34 cellular contexts compared by ENCODE assay signal in genomic region chr13:65143920-65144319, GRCh38.
"Had no signal": no experiment of that assay in that cellular context is flagged by ENCODE, and none has a peak within 500 bp of the region (broad histone marks: within the 10 kb centered on the region; RNA-seq: fewer than 3 reads in every experiment).

No MANE protein-coding gene starts in this region.

- ATAC-seq: activated naive CD4-positive, alpha-beta T cell treated with anti-CD3 and anti-CD28 coated beads, Interleukin-2, amount 50 U/mL, for 72 hours; activated naive CD8-positive, alpha-beta T cell treated with anti-CD3 and anti-CD28 coated beads, Interleukin-2, amount 50 U/mL, for 24 hours; activated T-cell treated with anti-CD3 and anti-CD28 coated beads, Interleukin-2, amount 50 U/mL, for 4 hours; activated T-cell treated with anti-CD3 and anti-CD28 coated beads, Interleukin-2, amount 50 U/mL, for 72 hours; activated T-helper 17 cell treated with anti-CD3 and anti-CD28 coated beads, Interleukin-2, amount 50 U/mL, for 72 hours; body of pancreas had no signal

- DNase-seq: activated effector memory CD4-positive, alpha-beta T cell treated with anti-CD3 and anti-CD28 coated beads, Interleukin-2, amount 50 U/mL, for 16 hours; activated effector memory CD4-positive, alpha-beta T cell treated with Interleukin-2 at 50 U/mL for 16 hours; activated gamma-delta T cell; activated gamma-delta T cell treated with Interleukin-2 at 50 U/mL for 16 hours; activated naive CD4-positive, alpha-beta T cell; activated naive CD4-positive, alpha-beta T cell treated with anti-CD3 and anti-CD28 coated beads for 36 hours; activated naive CD4-positive, alpha-beta T cell treated with anti-CD3 and anti-CD28 coated beads, Interleukin-2, amount 10 ng/mL, durations not matched to agents 7 days and 5 days; activated naive CD4-positive, alpha-beta T cell treated with anti-CD3 and anti-CD28 coated beads, Interleukin-2, amount 50 U/mL, for 16 hours; activated naive CD4-positive, alpha-beta T cell treated with Interleukin-2 at 50 U/mL for 16 hours; activated naive CD8-positive, alpha-beta T cell treated with anti-CD3 and anti-CD28 coated beads for 36 hours; activated naive CD8-positive, alpha-beta T cell treated with anti-CD3 and anti-CD28 coated beads, Interleukin-2, amount 10 ng/mL, durations not matched to agents 7 days and 5 days; activated naive CD8-positive, alpha-beta T cell treated with anti-CD3 and anti-CD28 coated beads, Interleukin-2, amount 50 U/mL, for 24 hours; activated T-cell treated with anti-CD3 and anti-CD28 coated beads, Interleukin-2, amount 50 U/mL, for 24 hours; activated T-cell treated with anti-CD3 and anti-CD28 coated beads, Interleukin-2, amount 50 U/mL, for 4 hours; activated T-cell treated with anti-CD3 and anti-CD28 coated beads, Interleukin-2, amount 50 U/mL, for 48 hours; activated T-cell treated with anti-CD3 and anti-CD28 coated beads, Interleukin-2, amount 50 U/mL, for 72 hours; adrenal gland; amniotic stem cell; amygdala; anterior cingulate cortex; aorta; body of pancreas; brain microvascular endothelial cell; caudate nucleus; central memory CD4-positive, alpha-beta T cell; cerebellar nuclear complex had no signal

- H3K27ac Mint-ChIP-seq: activated naive CD4-positive, alpha-beta T cell treated with anti-CD3 and anti-CD28 coated beads for 36 hours; activated naive CD4-positive, alpha-beta T cell treated with anti-CD3 and anti-CD28 coated beads, Interleukin-2, amount 10 ng/mL, durations not matched to agents 7 days and 5 days; activated naive CD4-positive, alpha-beta T cell treated with anti-CD3 and anti-CD28 coated beads, Interleukin-2, amount 50 U/mL, for 24 hours; activated naive CD4-positive, alpha-beta T cell treated with anti-CD3 and anti-CD28 coated beads, Interleukin-2, amount 50 U/mL, for 72 hours; activated naive CD8-positive, alpha-beta T cell; activated naive CD8-positive, alpha-beta T cell treated with anti-CD3 and anti-CD28 coated beads for 36 hours; activated naive CD8-positive, alpha-beta T cell treated with anti-CD3 and anti-CD28 coated beads, Interleukin-2, amount 10 ng/mL, durations not matched to agents 7 days and 5 days; activated naive CD8-positive, alpha-beta T cell treated with anti-CD3 and anti-CD28 coated beads, Interleukin-2, amount 50 U/mL, for 24 hours; activated T-cell treated with anti-CD3 and anti-CD28 coated beads, Interleukin-2, amount 50 U/mL, for 24 hours; activated T-cell treated with anti-CD3 and anti-CD28 coated beads, Interleukin-2, amount 50 U/mL, for 72 hours; activated T-helper 1 cell treated with anti-CD3 and anti-CD28 coated beads, Interleukin-12 subunit alpha, Interleukin-12 subunit beta, Interleukin-2, Interleukin-4 antibody, amounts not matched to agents 30 ng/mL and 10 ng/mL and 1 ng/mL, durations not matched to agents 14 hours and 24 hours and 36 hours; activated T-helper 17 cell treated with anti-CD3 and anti-CD28 coated beads, Interleukin-2, amount 50 U/mL, for 72 hours; activated T-helper 2 cell treated with anti-CD3 and anti-CD28 coated beads, Interferon-gamma antibody, Interleukin-2, Interleukin-4, amounts not matched to agents 10 μg/mL and 5 μg/mL and 100 μg/mL, durations not matched to agents 14 hours and 24 hours and 36 hours; brain had no signal

- H3K9me3 Mint-ChIP-seq: brain had no signal

- H3K4me3 Mint-ChIP-seq: activated naive CD4-positive, alpha-beta T cell treated with anti-CD3 and anti-CD28 coated beads for 36 hours; activated naive CD4-positive, alpha-beta T cell treated with anti-CD3 and anti-CD28 coated beads, Interleukin-2, amount 10 ng/mL, durations not matched to agents 7 days and 5 days; activated naive CD4-positive, alpha-beta T cell treated with anti-CD3 and anti-CD28 coated beads, Interleukin-2, amount 50 U/mL, for 24 hours; activated naive CD8-positive, alpha-beta T cell; activated naive CD8-positive, alpha-beta T cell treated with anti-CD3 and anti-CD28 coated beads for 36 hours; activated naive CD8-positive, alpha-beta T cell treated with anti-CD3 and anti-CD28 coated beads, Interleukin-2, amount 10 ng/mL, durations not matched to agents 7 days and 5 days; activated naive CD8-positive, alpha-beta T cell treated with anti-CD3 and anti-CD28 coated beads, Interleukin-2, amount 50 U/mL, for 24 hours; activated T-cell treated with anti-CD3 and anti-CD28 coated beads, Interleukin-2, amount 50 U/mL, for 24 hours; activated T-cell treated with anti-CD3 and anti-CD28 coated beads, Interleukin-2, amount 50 U/mL, for 4 hours; activated T-cell treated with anti-CD3 and anti-CD28 coated beads, Interleukin-2, amount 50 U/mL, for 72 hours; activated T-helper 1 cell treated with anti-CD3 and anti-CD28 coated beads, Interleukin-12 subunit alpha, Interleukin-12 subunit beta, Interleukin-2, Interleukin-4 antibody, amounts not matched to agents 30 ng/mL and 10 ng/mL and 1 ng/mL, durations not matched to agents 14 hours and 24 hours and 36 hours; activated T-helper 17 cell treated with anti-CD3 and anti-CD28 coated beads, Interleukin-2, amount 50 U/mL, for 72 hours; brain; central memory CD8-positive, alpha-beta T cell had no signal

- H3K27me3 Mint-ChIP-seq: activated naive CD4-positive, alpha-beta T cell treated with anti-CD3 and anti-CD28 coated beads, Interleukin-2, amount 10 ng/mL, durations not matched to agents 7 days and 5 days; activated naive CD4-positive, alpha-beta T cell treated with anti-CD3 and anti-CD28 coated beads, Interleukin-2, amount 50 U/mL, for 24 hours; activated naive CD8-positive, alpha-beta T cell; activated naive CD8-positive, alpha-beta T cell treated with anti-CD3 and anti-CD28 coated beads for 36 hours; activated naive CD8-positive, alpha-beta T cell treated with anti-CD3 and anti-CD28 coated beads, Interleukin-2, amount 10 ng/mL, durations not matched to agents 7 days and 5 days; activated naive CD8-positive, alpha-beta T cell treated with anti-CD3 and anti-CD28 coated beads, Interleukin-2, amount 50 U/mL, for 24 hours; activated T-cell treated with anti-CD3 and anti-CD28 coated beads, Interleukin-2, amount 50 U/mL, for 24 hours; activated T-helper 17 cell treated with anti-CD3 and anti-CD28 coated beads, Interleukin-2, amount 50 U/mL, for 72 hours; central memory CD8-positive, alpha-beta T cell had no signal

- H3K36me3 Mint-ChIP-seq: activated naive CD4-positive, alpha-beta T cell treated with anti-CD3 and anti-CD28 coated beads, Interleukin-2, amount 10 ng/mL, durations not matched to agents 7 days and 5 days; activated naive CD4-positive, alpha-beta T cell treated with anti-CD3 and anti-CD28 coated beads, Interleukin-2, amount 50 U/mL, for 24 hours; activated naive CD8-positive, alpha-beta T cell; activated naive CD8-positive, alpha-beta T cell treated with anti-CD3 and anti-CD28 coated beads for 36 hours; activated naive CD8-positive, alpha-beta T cell treated with anti-CD3 and anti-CD28 coated beads, Interleukin-2, amount 10 ng/mL, durations not matched to agents 7 days and 5 days; brain had no signal

- H3K4me1 Mint-ChIP-seq: activated naive CD4-positive, alpha-beta T cell treated with anti-CD3 and anti-CD28 coated beads, Interleukin-2, amount 10 ng/mL, durations not matched to agents 7 days and 5 days; activated naive CD4-positive, alpha-beta T cell treated with anti-CD3 and anti-CD28 coated beads, Interleukin-2, amount 50 U/mL, for 24 hours; activated naive CD8-positive, alpha-beta T cell treated with anti-CD3 and anti-CD28 coated beads for 36 hours; activated naive CD8-positive, alpha-beta T cell treated with anti-CD3 and anti-CD28 coated beads, Interleukin-2, amount 10 ng/mL, durations not matched to agents 7 days and 5 days; activated naive CD8-positive, alpha-beta T cell treated with anti-CD3 and anti-CD28 coated beads, Interleukin-2, amount 50 U/mL, for 24 hours; activated T-helper 17 cell treated with anti-CD3 and anti-CD28 coated beads, Interleukin-2, amount 50 U/mL, for 72 hours; brain; central memory CD8-positive, alpha-beta T cell had no signal
